9 cellular contexts compared by ENCODE assay signal in the genomic region with DNA sequence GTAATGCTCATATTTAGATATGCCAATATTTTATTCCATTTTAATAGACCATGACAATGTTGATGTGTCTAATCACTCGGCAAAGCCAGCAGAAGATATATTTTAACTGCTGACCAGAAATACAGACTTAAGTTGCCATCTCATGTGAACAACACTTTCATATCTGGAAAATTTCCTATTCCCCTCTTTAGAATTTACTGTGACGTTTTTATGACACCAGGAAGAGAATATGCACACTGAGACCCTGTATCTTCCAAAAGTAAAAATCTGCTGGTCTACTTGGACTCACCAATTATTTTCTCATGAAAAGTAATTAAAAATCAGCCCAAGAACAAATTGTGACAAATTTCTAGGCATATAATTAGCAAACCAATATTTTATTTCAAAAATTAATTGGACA. TPM values are rescaled to one million over a fixed set of nuclear protein-coding genes. Genes with fewer than 3 reads are reported as not detected.
DNase-seq lines count a peak whose midpoint lies in the region; ATAC-seq and TF ChIP-seq lines count a peak whose summit lies in the region.
"Had no signal": no experiment of that assay in that cellular context is flagged by ENCODE, and none has a peak within 500 bp of the region (broad histone marks: within the 10 kb centered on the region; RNA-seq: fewer than 3 reads in every experiment).

No MANE protein-coding gene starts in this region.

- no TSS peak for BruUV-seq in A673 (replicated peaks; lab: Mats Ljungman, UMichigan)
- BruUV-seq in MCF 10A (replicated peaks; lab: Mats Ljungman, UMichigan): no TSS peak

- no peak for ATAC-seq in GM18511 (IDR thresholded peaks at IDR 0.05; ENCODE audit: unreplicated experiment)
- no peak for ATAC-seq in GM18519 (IDR thresholded peaks at IDR 0.05; ENCODE audit: low FRiP score, unreplicated experiment)

- H3K4me1 ChIP-seq in A673 (ENCODE audit: insufficient read depth, low read length, poor library complexity, severe bottlenecking): peaks cover 21% of the 10 kb centered on the region
- H3K4me1 ChIP-seq in mesodermal cell (ENCODE audit: control insufficient read depth, insufficient read depth, low read length, poor library complexity, severe bottlenecking): peaks cover 12% of the 10 kb centered on the region

- no peaks in the 10 kb centered on the region for H3K27me3 Mint-ChIP-seq in MCF 10A (ENCODE audit: insufficient read depth, unreplicated experiment)

- H3K4me3 ChIP-seq in A673 (ENCODE audit: low read depth, low read length, poor library complexity, severe bottlenecking) (peak overlapping the region; percentile 89), mesodermal cell (ENCODE audit: extremely low read depth, insufficient read depth, low read length, poor library complexity, severe bottlenecking) (peak overlapping the region; percentile 83)

- no peaks in the 10 kb centered on the region for H3K27me3 ChIP-seq in A673 (replicated peaks; ENCODE audit: insufficient read depth, low read depth, low read length, poor library complexity)

- TF ChIP-seq CTCF in A673 (conservative IDR thresholded peaks at IDR 0.05; ENCODE audit: low read depth, low read length) (no peak), MCF 10A (IDR thresholded peaks at IDR 0.05; ENCODE audit: unreplicated experiment) (no peak)

- peak overlapping the region; percentile 35 for H3K27ac Mint-ChIP-seq in MCF 10A (ENCODE audit: low read depth, unreplicated experiment)

- peaks cover 6% of the 10 kb centered on the region for H3K36me3 Mint-ChIP-seq in MCF 10A (ENCODE audit: insufficient read depth, unreplicated experiment)

- H3K9me3 ChIP-seq in A673 (ENCODE audit: low read depth, low read length, poor library complexity, severe bottlenecking) (no peaks in the 10 kb centered on the region), mesodermal cell (ENCODE audit: control insufficient read depth, low read length) (no peaks in the 10 kb centered on the region)

- intact Hi-C loops in A673 (cut with micrococcal nuclease; ENCODE audit: unreplicated experiment) (loop anchor here (5.0 to 10.0 kb wide), 2 partner anchors 371 to 637 kb away; no protein-coding TSS in a partner anchor), MCF 10A (cut with micrococcal nuclease) (loop anchor here (5.0 kb wide), 1 partner anchor 577 kb away; no protein-coding TSS in a partner anchor)

- H3K4me3 Mint-ChIP-seq in MCF 10A (ENCODE audit: unreplicated experiment): peak overlapping the region; percentile 97

- no peaks in the 10 kb centered on the region for H3K9me3 Mint-ChIP-seq in MCF 10A (ENCODE audit: unreplicated experiment)

- 20 to 36% methylated on average over 1 to 2 of the region's 2 CpGs for WGBS in mesodermal cell (ENCODE audit: insufficient coverage in 2 of 2), 2 experiments

- H3K36me3 ChIP-seq in A673 (ENCODE audit: insufficient read depth, low read length, poor library complexity, severe bottlenecking) (no peaks in the 10 kb centered on the region), mesodermal cell (ENCODE audit: control insufficient read depth, insufficient read depth, low read length) (peaks cover 19% of the 10 kb centered on the region)

- CTCF ChIA-PET in A673 (lab: Charles Lee): no interaction called here
- CTCF ChIA-PET in MCF 10A (lab: Yijun Ruan, JAX): interaction anchor here (1.5 kb wide), 1 partner anchor 19 kb away, joined by 6 read pairs; no protein-coding TSS in a partner anchor

- DNase-seq in A673 (ENCODE audit: low spot score) (no peak), HT-29 (ENCODE audit: low spot score) (peak; percentile 28), MCF 10A (ENCODE audit: unreplicated experiment) (no peak), COLO668 (lab: John Stamatoyannopoulos, UW; ENCODE audit: unreplicated experiment) (no peak), NCI-H82 treated with DMSO at 0.1 percent for 48 hours (lab: John Stamatoyannopoulos, UW; ENCODE audit: unreplicated experiment) (no peak)

- POLR2A ChIA-PET in A673 (lab: Charles Lee; ENCODE audit: low non-redundant PET) (no interaction called here), MCF 10A (lab: Yijun Ruan, JAX) (interaction anchor here (0.7 to 2.3 kb wide), 12 partner anchors 8 to 1734 kb away, joined by 3 to 7 read pairs (median 4); no protein-coding TSS in a partner anchor)

- H3K4me1 Mint-ChIP-seq in MCF 10A (ENCODE audit: insufficient read depth, unreplicated experiment): peaks cover 6% of the 10 kb centered on the region

- H3K27ac ChIP-seq in A673 (ENCODE audit: low read depth, low read length, poor library complexity, severe bottlenecking) (peak overlapping the region; percentile 82), mesodermal cell (ENCODE audit: low read depth, low read length, severe bottlenecking) (no peak overlapping the region)

RNA-seq across cellular contexts. Expression of gene PROSER1, which starts 2.1 kb away (rescaled TPM):
- total RNA-seq in A673 (2021) (58.5 and 58.7 TPM in 2 replicates), MCF 10A (2022) (53.4 and 58.2 TPM in 2 replicates)
- 29.7 and 34.4 TPM in 2 replicates for total RNA-seq in HT-29 (2014; rRNA removed; shearing (Covaris generic))
- 27.6 TPM for polyA plus RNA-seq in mesodermal cell (2013, experiment 1 of 2)
- 25.2 TPM for polyA plus RNA-seq in mesodermal cell (2013, experiment 2 of 2)

RNA-seq across cellular contexts. Expression of gene NHLRC3, which starts 2.5 kb away (rescaled TPM):
- total RNA-seq in A673 (2021) (12.3 and 17.4 TPM in 2 replicates), MCF 10A (2022) (11.3 and 13.2 TPM in 2 replicates)
- 11.3 and 13.3 TPM in 2 replicates for total RNA-seq in HT-29 (2014; rRNA removed; shearing (Covaris generic))
- polyA plus RNA-seq in mesodermal cell (2013, experiment 1 of 2): 9.1 TPM
- 10.6 TPM for polyA plus RNA-seq in mesodermal cell (2013, experiment 2 of 2)

RNA-seq across cellular contexts. Expression of gene STOML3, which starts 45.2 kb away (rescaled TPM):
- total RNA-seq in A673 (2021) (not detected in 2 replicates), MCF 10A (2022) (not detected in 2 replicates)
- not detected in 2 replicates for total RNA-seq in HT-29 (2014; rRNA removed; shearing (Covaris generic))
- polyA plus RNA-seq in mesodermal cell (2013, experiment 1 of 2): not detected
- polyA plus RNA-seq in mesodermal cell (2013, experiment 2 of 2): not detected
- polyA plus RNA-seq: adipose tissue had no signal
